Comparison of ENCODE assay signal across 12 cellular contexts in the genomic region with DNA sequence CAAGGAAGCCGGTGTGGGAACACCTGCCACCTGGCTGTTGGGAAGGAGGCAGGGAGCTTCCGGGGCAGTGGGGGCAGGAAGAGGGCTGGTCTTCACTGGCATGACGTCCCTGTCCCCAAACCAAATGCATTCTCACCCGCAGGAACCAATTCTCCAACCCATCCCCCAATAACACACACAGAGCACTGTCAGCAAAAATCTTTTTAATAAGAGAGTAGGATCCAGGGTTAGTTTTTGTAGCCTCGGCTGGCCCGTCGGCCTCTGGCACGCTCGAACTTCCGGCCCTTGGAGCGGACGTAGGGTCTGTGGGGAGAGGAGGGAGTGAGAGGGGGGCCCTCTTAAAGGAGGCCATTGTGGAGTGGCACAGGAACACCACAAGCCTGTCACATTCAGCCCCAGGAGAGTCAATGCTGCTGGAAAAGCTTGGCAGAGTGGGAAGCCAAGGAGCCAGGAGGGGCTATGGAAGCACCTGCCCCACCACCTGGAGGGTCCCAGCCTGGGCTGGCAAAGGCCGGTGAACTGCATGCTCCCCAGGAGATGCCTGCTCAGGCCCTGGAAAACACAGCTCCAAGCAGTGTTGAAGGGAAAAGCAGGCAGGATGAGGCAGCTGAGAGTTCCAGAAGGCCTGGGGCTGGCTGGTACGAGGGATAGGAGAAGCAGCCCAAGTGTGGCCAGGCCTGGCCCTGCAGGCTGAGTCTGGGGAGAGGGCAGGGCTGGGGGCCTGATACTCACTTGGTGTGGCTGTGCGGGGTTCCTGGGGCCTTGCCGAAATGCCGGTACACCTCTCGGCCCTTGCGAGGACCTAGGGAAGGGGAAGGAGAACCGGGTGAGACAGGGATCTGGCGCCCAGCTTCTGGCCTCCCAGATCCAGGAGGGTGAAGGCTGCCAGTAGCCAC. TPM values are rescaled to one million over a fixed set of nuclear protein-coding genes. Genes with fewer than 3 reads are reported as not detected.
A peak's percentile ranks its signal among the peaks of the same experiment; 100 is the strongest.
DNase-seq lines count a peak whose midpoint lies in the region; ATAC-seq, FAIRE-seq and TF ChIP-seq lines count a peak whose summit lies in the region.
"Had no signal": no experiment of that assay in that cellular context is flagged by ENCODE, and none has a peak within 500 bp of the region (broad histone marks: within the 10 kb centered on the region; RNA-seq: fewer than 3 reads in every experiment).

No MANE protein-coding gene starts in this region.

- peak overlapping the region; percentile 5 for H4K5ac ChIP-seq in H1 (ENCODE audit: insufficient read length, low read depth, low read length)

- H3K4me1 Mint-ChIP-seq in GM23338 (peaks cover 50% of the 10 kb centered on the region), progenitor cell of endocrine pancreas (ENCODE audit: low read depth) (peaks cover 32% of the 10 kb centered on the region)
- peaks cover 61% of the 10 kb centered on the region for H3K4me1 Mint-ChIP-seq in stimulated activated memory B cell treated with anti-CD40 and anti-IgM and Interleukin-4, amounts not matched to agents 10 μg/mL and 1 μg/mL and 100 μg/mL, for 72 hours

- H3K36me3 ChIP-seq in GM23338 (ENCODE audit: insufficient read depth) (peaks cover 32% of the 10 kb centered on the region), H1 (ENCODE audit: control insufficient read depth in 2 of 4, insufficient read depth in 4 of 4, low read length in 3 of 4) (peaks cover 17 to 32% (median 21%) of the 10 kb centered on the region in 4 experiments)

- no peak overlapping the region for H2AK5ac ChIP-seq in H1 (ENCODE audit: low read depth, low read length)

- WGBS in H1 (ENCODE audit: extremely low coverage in 1 of 2, insufficient coverage in 1 of 2, insufficient read length in 1 of 2, insufficient replicate concordance in 2 of 2, low coverage in 1 of 2, low lambda C conversion rate in 2 of 2, missing lambda C conversion rate in 1 of 2), 2 experiments, result 68% methylated on average over 21 of the region's 21 CpGs; no CpG with 5 or more reads in 1 of the 2 experiments

- no peaks in the 10 kb centered on the region for H3K27me3 ChIP-seq in GM23338 (ENCODE audit: insufficient read depth)
- H3K27me3 ChIP-seq in H1 (replicated peaks in 1 of 4; ENCODE audit: control insufficient read depth in 3 of 4, extremely low read depth in 1 of 4, insufficient read depth in 3 of 4, low read length in 3 of 4), result no peaks in the 10 kb centered on the region

- H3K4me2 ChIP-seq in GM23338, result peak overlapping the region; percentile 99
- H3K4me2 ChIP-seq in H1 (ENCODE audit: insufficient read depth in 1 of 2, low read depth in 2 of 2, low read length in 2 of 2), result peak overlapping the region; percentile 58 to 66

- CTCF ChIA-PET in RWPE1 (lab: Yijun Ruan, JAX) (interaction anchor here (0.6 to 1.5 kb wide), 5 partner anchors 12 to 469 kb away, joined by 3 to 5 read pairs (median 3); partner anchors contain the start of gene KDELR1), H1 (lab: Charles Lee; ENCODE audit: partially characterized antibody) (interaction anchor here (1.3 to 7.2 kb wide), 4 partner anchors 9 to 126 kb away, joined by 3 to 37 read pairs (median 4); partner anchors contain the start of gene SPACA4)

- H3K4me1 ChIP-seq in GM23338 (ENCODE audit: insufficient read depth), result peaks cover 39% of the 10 kb centered on the region
- peaks cover 3 to 45% (median 36%) of the 10 kb centered on the region in 4 experiments for H3K4me1 ChIP-seq in H1 (replicated peaks in 1 of 4; ENCODE audit: control insufficient read depth in 3 of 4, insufficient read depth in 4 of 4, low read length in 3 of 4)

- H3F3A ChIP-seq in GM23338 (replicated peaks; ENCODE audit: low read depth), result peaks cover 52% of the 10 kb centered on the region

- peaks cover 21% of the 10 kb centered on the region for H4K20me1 ChIP-seq in GM23338 (replicated peaks; ENCODE audit: insufficient read depth)
- peaks cover 25 to 39% of the 10 kb centered on the region in 2 experiments for H4K20me1 ChIP-seq in H1 (replicated peaks in 1 of 2; ENCODE audit: control insufficient read depth in 1 of 2, insufficient read depth in 2 of 2, low read length in 2 of 2)

- H3K9ac ChIP-seq in H1 (replicated peaks in 1 of 4; ENCODE audit: extremely low read depth in 1 of 4, low read depth in 3 of 4, low read length in 3 of 4), result peak overlapping the region in 3 of 4 experiments; percentile 13 to 26 (median 24); a peak in 2 of 7 replicates

- no peak overlapping the region for H2BK20ac ChIP-seq in H1 (ENCODE audit: low read length)

- FAIRE-seq in H1 (lab: Jason Lieb, UNC), result no peak

- H3K9me3 Mint-ChIP-seq in GM23338 (no peaks in the 10 kb centered on the region; the same call in 1 of the 3 replicates), progenitor cell of endocrine pancreas (ENCODE audit: low read depth) (no peaks in the 10 kb centered on the region)
- H3K9me3 Mint-ChIP-seq in stimulated activated memory B cell treated with anti-CD40 and anti-IgM and Interleukin-4, amounts not matched to agents 10 μg/mL and 1 μg/mL and 100 μg/mL, for 72 hours, result no peaks in the 10 kb centered on the region

- H3K4ac ChIP-seq in H1 (replicated peaks; ENCODE audit: insufficient read length, low read depth, low read length), result no peak overlapping the region

- no peak for TF ChIP-seq POLR2A in H1 (IDR thresholded peaks at IDR 0.05; ENCODE audit: control extremely low read depth in 1 of 2, low read depth in 2 of 2, low read length in 2 of 2)

- H2BK12ac ChIP-seq in H1 (ENCODE audit: low read depth, low read length), result no peak overlapping the region; the same call in 1 of the 2 replicates

- no peak overlapping the region for H4K91ac ChIP-seq in H1 (replicated peaks; ENCODE audit: insufficient read length, low read length)

- TF ChIP-seq EP300 in H1 (IDR thresholded peaks at IDR 0.05; ENCODE audit: borderline replicate concordance in 1 of 2, low read depth in 2 of 2, low read length in 2 of 2), result no peak

- ATAC-seq in GM23338 (no peak; the same call in 2 of the 3 replicates), HG03565 (IDR thresholded peaks at IDR 0.05; ENCODE audit: unreplicated experiment) (no peak)
- no peak for ATAC-seq in stimulated activated memory B cell treated with anti-CD40 and anti-IgM and Interleukin-4, amounts not matched to agents 10 μg/mL and 1 μg/mL and 100 μg/mL, for 72 hours
- ATAC-seq: Right ventricle myocardium inferior had no signal

- H3K4me3 ChIP-seq in GM23338 (peak overlapping the region; percentile 49), H1 (ENCODE audit: extremely low read depth in 1 of 4, insufficient read depth in 2 of 4, low read depth in 3 of 4, low read length in 4 of 4) (peak overlapping the region in 3 of 4 experiments; percentile 10 to 50 (median 32); a peak in 5 of 8 replicates)

- H2AFZ ChIP-seq in GM23338 (no peak overlapping the region), H1 (ENCODE audit: low read length) (no peak overlapping the region)

- H2BK5ac ChIP-seq in H1 (ENCODE audit: low read depth, low read length), result peak overlapping the region; percentile 88

- H3K56ac ChIP-seq in H1 (replicated peaks; ENCODE audit: insufficient read length, low read depth, low read length), result no peak overlapping the region

- peaks cover 4% of the 10 kb centered on the region; the same call in 1 of the 2 replicates for H3K23me2 ChIP-seq in H1 (ENCODE audit: low read depth, low read length)

- no peak for TF ChIP-seq RAD21 in H1 (IDR thresholded peaks at IDR 0.05 in 1 of 2, conservative IDR thresholded peaks at IDR 0.05 in 1 of 2; ENCODE audit: low read depth in 2 of 2, low read length in 2 of 2)

- H3K79me2 ChIP-seq in GM23338 (replicated peaks; ENCODE audit: insufficient read depth) (peaks cover 40% of the 10 kb centered on the region), H1 (ENCODE audit: control insufficient read depth in 1 of 2, insufficient read depth in 2 of 2, low read length in 2 of 2) (peaks cover 20 to 31% of the 10 kb centered on the region in 2 experiments)

- peaks cover 43% of the 10 kb centered on the region for H3K27me3 Mint-ChIP-seq in GM23338 (ENCODE audit: insufficient read depth, low read depth, poor library complexity)
- no peaks in the 10 kb centered on the region for H3K27me3 Mint-ChIP-seq in progenitor cell of endocrine pancreas
- no peaks in the 10 kb centered on the region for H3K27me3 Mint-ChIP-seq in stimulated activated memory B cell treated with anti-CD40 and anti-IgM and Interleukin-4, amounts not matched to agents 10 μg/mL and 1 μg/mL and 100 μg/mL, for 72 hours

- POLR2A ChIA-PET in RWPE1 (lab: Yijun Ruan, JAX; ENCODE audit: low non-redundant PET), result interaction anchor here (1.0 to 1.2 kb wide), 2 partner anchors 17 to 128 kb away, joined by 3 to 4 read pairs; no protein-coding TSS in a partner anchor
- POLR2A ChIA-PET in H1 (lab: Charles Lee; ENCODE audit: partially characterized antibody), result interaction anchor here (0.6 to 30.9 kb wide), 30 partner anchors 3 to 318 kb away, joined by 3 to 788 read pairs (median 4); partner anchors contain the start of genes CA11, DBP, DHDH and FAM83E

- H3K9me2 ChIP-seq in GM23338 (ENCODE audit: insufficient read depth), result no peaks in the 10 kb centered on the region

- H3K36me3 Mint-ChIP-seq in GM23338 (ENCODE audit: low read depth), result peaks cover 53% of the 10 kb centered on the region
- peaks cover 11% of the 10 kb centered on the region for H3K36me3 Mint-ChIP-seq in progenitor cell of endocrine pancreas (ENCODE audit: insufficient read depth)
- peaks cover 56% of the 10 kb centered on the region for H3K36me3 Mint-ChIP-seq in stimulated activated memory B cell treated with anti-CD40 and anti-IgM and Interleukin-4, amounts not matched to agents 10 μg/mL and 1 μg/mL and 100 μg/mL, for 72 hours

- DNase-seq in GM23338 (ENCODE audit: low spot score), result peak; percentile 93
- DNase-seq in RWPE1 (ENCODE audit: low spot score), result no peak
- DNase-seq in H1 (ENCODE audit: low read depth in 1 of 2, low spot score in 2 of 2), result no peak
- DNase-seq in progenitor cell of endocrine pancreas (ENCODE audit: low spot score, unreplicated experiment), result no peak
- no peak for DNase-seq in activated effector memory CD4-positive, alpha-beta T cell treated with Interleukin-2 at 50 U/mL for 16 hours
- DNase-seq: NCI-H146 had no signal

- H3K27ac Mint-ChIP-seq in GM23338 (peak overlapping the region; percentile 98), progenitor cell of endocrine pancreas (peak overlapping the region; percentile 82)
- no peak overlapping the region for H3K27ac Mint-ChIP-seq in stimulated activated memory B cell treated with anti-CD40 and anti-IgM and Interleukin-4, amounts not matched to agents 10 μg/mL and 1 μg/mL and 100 μg/mL, for 72 hours

- H3K9me3 ChIP-seq in H1 (ENCODE audit: insufficient read depth in 2 of 2, low read depth in 1 of 2, low read length in 1 of 2), result no peaks in the 10 kb centered on the region

- peak overlapping the region; percentile 61 for H3K4me3 Mint-ChIP-seq in GM23338
- peak overlapping the region; percentile 44 for H3K4me3 Mint-ChIP-seq in progenitor cell of endocrine pancreas (ENCODE audit: low read depth)
- no peak overlapping the region for H3K4me3 Mint-ChIP-seq in stimulated activated memory B cell treated with anti-CD40 and anti-IgM and Interleukin-4, amounts not matched to agents 10 μg/mL and 1 μg/mL and 100 μg/mL, for 72 hours

- H3K23ac ChIP-seq in H1 (ENCODE audit: insufficient read length), result no peak overlapping the region

- no peak overlapping the region for H2BK15ac ChIP-seq in H1 (ENCODE audit: low read length)

- H3K79me1 ChIP-seq in H1 (ENCODE audit: low read depth, low read length), result peaks cover 4% of the 10 kb centered on the region; the same call in 1 of the 2 replicates

- H3K14ac ChIP-seq in H1 (ENCODE audit: insufficient read length), result no peak overlapping the region

- H3K27ac ChIP-seq in GM23338 (ENCODE audit: low read depth) (peak overlapping the region; percentile 99), RWPE1 (peak overlapping the region; percentile 92), H1 (ENCODE audit: low read depth, low read length) (peak overlapping the region; percentile 80)

- H4K8ac ChIP-seq in H1 (ENCODE audit: extremely low read depth, insufficient read depth, low read length), result peak overlapping the region; percentile 84; the same call in 1 of the 2 replicates

- no peak overlapping the region; the same call in none of the 2 replicates for H3K18ac ChIP-seq in H1 (ENCODE audit: extremely low read depth, low read length)

- TF ChIP-seq CTCF in GM23338 (conservative IDR thresholded peaks at IDR 0.05; ENCODE audit: low read depth in 2 of 2) (peak in 1 of 2 experiments; percentile 14; a peak in 1 of 4 replicates), RWPE1 (conservative IDR thresholded peaks at IDR 0.05; ENCODE audit: low read depth) (no peak), H1 (IDR thresholded peaks at IDR 0.05; ENCODE audit: control extremely low read depth in 1 of 3, insufficient read depth in 1 of 3, low read depth in 1 of 3, low read length in 3 of 3) (no peak), progenitor cell of endocrine pancreas (IDR thresholded peaks at IDR 0.05; ENCODE audit: unreplicated experiment) (no peak)

- H2BK120ac ChIP-seq in H1 (replicated peaks; ENCODE audit: low read depth, low read length), result no peak overlapping the region

RNA-seq across cellular contexts. Expression of gene FAM83E, which starts 0.5 kb away (rescaled TPM):
- 2.3 and 4.5 TPM in 2 replicates for total RNA-seq in GM23338 (2014; rRNA removed; shearing (Covaris generic))
- polyA plus RNA-seq in GM23338 (2016; fragmentation: Nextera tagmentation; extraction: Ambion mirVana), result 0.90 and 1.0 TPM in 2 replicates
- 5.3 and 6.5 TPM in 2 replicates for total RNA-seq in H1 (2021; fragmentation: NEBNext Ultra II Directional; extraction: Animal tissue kit (Norgen Biotek cat#: 25700))
- polyA plus RNA-seq in H1 (2011; rRNA removed), result 1.8 and 2.5 TPM in 2 replicates
- polyA plus RNA-seq in H1 (2011; cell fraction: cytosol; rRNA removed), result 3.0 TPM
- 5.5 TPM for polyA plus RNA-seq in H1 (2011; cell fraction: nucleus; rRNA removed)
- 3.1 to 4.6 TPM (median 3.9 TPM) in 4 replicates for polyA plus RNA-seq in H1 (2012, experiment 1 of 2)
- 1.4 TPM for polyA plus RNA-seq in H1 (2012, experiment 2 of 2)
- polyA plus RNA-seq in H1 (2013, experiment 1 of 2), result 3.6 TPM
- polyA plus RNA-seq in H1 (2013, experiment 2 of 2), result 2.4 TPM
- polyA minus RNA-seq in H1 (2011; rRNA and poly(A)+ RNA removed), result 1.1 TPM in 2 replicates
- 2.1 TPM for polyA minus RNA-seq in H1 (2011; cell fraction: cytosol; rRNA and poly(A)+ RNA removed)
- polyA minus RNA-seq in H1 (2011; cell fraction: nucleus; rRNA and poly(A)+ RNA removed), result 2.4 TPM
- total RNA-seq in progenitor cell of endocrine pancreas, result 3.8 and 4.3 TPM in 2 replicates
- total RNA-seq: cerebellum, Daoy, Right ventricle myocardium inferior had no signal

RNA-seq across cellular contexts. Expression of gene RPL18, which starts 3.6 kb away (rescaled TPM):
- 1,660 and 1,898 TPM in 2 replicates for total RNA-seq in GM23338 (2014; rRNA removed; shearing (Covaris generic))
- polyA plus RNA-seq in GM23338 (2016; fragmentation: Nextera tagmentation; extraction: Ambion mirVana) (2,011 and 2,172 TPM in 2 replicates), H1 (2011; rRNA removed) (2,789 and 3,426 TPM in 2 replicates)
- total RNA-seq in H1 (2021; fragmentation: NEBNext Ultra II Directional; extraction: Animal tissue kit (Norgen Biotek cat#: 25700)), result 1,669 and 1,693 TPM in 2 replicates
- polyA plus RNA-seq in H1 (2011; cell fraction: cytosol; rRNA removed), result 2,747 TPM
- polyA plus RNA-seq in H1 (2011; cell fraction: nucleus; rRNA removed), result 1,998 TPM
- polyA plus RNA-seq in H1 (2012, experiment 1 of 2), result 1,368 to 3,492 TPM (median 2,780 TPM) in 4 replicates
- 5,563 TPM for polyA plus RNA-seq in H1 (2012, experiment 2 of 2)
- polyA plus RNA-seq in H1 (2013, experiment 1 of 2), result 2,312 TPM
- 2,245 TPM for polyA plus RNA-seq in H1 (2013, experiment 2 of 2)
- 621 and 624 TPM in 2 replicates for polyA minus RNA-seq in H1 (2011; rRNA and poly(A)+ RNA removed)
- polyA minus RNA-seq in H1 (2011; cell fraction: cytosol; rRNA and poly(A)+ RNA removed), result 738 TPM
- polyA minus RNA-seq in H1 (2011; cell fraction: nucleus; rRNA and poly(A)+ RNA removed), result 950 TPM
- total RNA-seq in progenitor cell of endocrine pancreas, result 1,379 and 1,392 TPM in 2 replicates

RNA-seq across cellular contexts. Expression of gene SPHK2, which starts 3.9 kb away (rescaled TPM):
- 39.8 and 50.3 TPM in 2 replicates for total RNA-seq in GM23338 (2014; rRNA removed; shearing (Covaris generic))
- polyA plus RNA-seq in GM23338 (2016; fragmentation: Nextera tagmentation; extraction: Ambion mirVana) (18.3 TPM in 2 replicates), H1 (2011; rRNA removed) (43.9 and 81.8 TPM in 2 replicates)
- total RNA-seq in H1 (2021; fragmentation: NEBNext Ultra II Directional; extraction: Animal tissue kit (Norgen Biotek cat#: 25700)), result 60.9 and 61.6 TPM in 2 replicates
- 48.1 TPM for polyA plus RNA-seq in H1 (2011; cell fraction: cytosol; rRNA removed)
- polyA plus RNA-seq in H1 (2011; cell fraction: nucleus; rRNA removed), result 85.3 TPM
- polyA plus RNA-seq in H1 (2012, experiment 1 of 2), result 43.7 to 47.8 TPM (median 45.2 TPM) in 4 replicates
- polyA plus RNA-seq in H1 (2012, experiment 2 of 2), result 41.5 TPM
- polyA plus RNA-seq in H1 (2013, experiment 1 of 2), result 28.9 TPM
- 25.8 TPM for polyA plus RNA-seq in H1 (2013, experiment 2 of 2)
- polyA minus RNA-seq in H1 (2011; rRNA and poly(A)+ RNA removed), result 21.2 and 25.9 TPM in 2 replicates
- polyA minus RNA-seq in H1 (2011; cell fraction: cytosol; rRNA and poly(A)+ RNA removed), result 37.9 TPM
- polyA minus RNA-seq in H1 (2011; cell fraction: nucleus; rRNA and poly(A)+ RNA removed), result 55.2 TPM
- total RNA-seq in progenitor cell of endocrine pancreas, result 137 and 138 TPM in 2 replicates

RNA-seq across cellular contexts. Expression of gene SPACA4, which starts 8.9 kb away (rescaled TPM):
- total RNA-seq in GM23338 (2014; rRNA removed; shearing (Covaris generic)), result not detected in 2 replicates
- not detected in 2 replicates for polyA plus RNA-seq in GM23338 (2016; fragmentation: Nextera tagmentation; extraction: Ambion mirVana)
- total RNA-seq in H1 (2021; fragmentation: NEBNext Ultra II Directional; extraction: Animal tissue kit (Norgen Biotek cat#: 25700)), result not detected in 2 replicates
- not detected in 2 replicates for polyA plus RNA-seq in H1 (2011; rRNA removed)
- not detected for polyA plus RNA-seq in H1 (2011; cell fraction: cytosol; rRNA removed)
- polyA plus RNA-seq in H1 (2011; cell fraction: nucleus; rRNA removed), result not detected
- polyA plus RNA-seq in H1 (2012, experiment 1 of 2), result 0.27 to 1.1 TPM (median 0.53 TPM) in 4 replicates
- polyA plus RNA-seq in H1 (2012, experiment 2 of 2), result 1.5 TPM
- polyA plus RNA-seq in H1 (2013, experiment 1 of 2), result not detected
- polyA plus RNA-seq in H1 (2013, experiment 2 of 2), result not detected
- not detected in 2 replicates for polyA minus RNA-seq in H1 (2011; rRNA and poly(A)+ RNA removed)
- not detected for polyA minus RNA-seq in H1 (2011; cell fraction: cytosol; rRNA and poly(A)+ RNA removed)
- polyA minus RNA-seq in H1 (2011; cell fraction: nucleus; rRNA and poly(A)+ RNA removed), result not detected
- total RNA-seq in progenitor cell of endocrine pancreas, result not detected in 2 replicates
- total RNA-seq: cerebellum, Daoy, mucosa of gallbladder, Right ventricle myocardium inferior had no signal

RNA-seq across cellular contexts. Expression of gene DBP, which starts 21.8 kb away (rescaled TPM):
- total RNA-seq in GM23338 (2014; rRNA removed; shearing (Covaris generic)), result 5.7 and 5.9 TPM in 2 replicates
- 5.0 and 6.3 TPM in 2 replicates for polyA plus RNA-seq in GM23338 (2016; fragmentation: Nextera tagmentation; extraction: Ambion mirVana)
- total RNA-seq in H1 (2021; fragmentation: NEBNext Ultra II Directional; extraction: Animal tissue kit (Norgen Biotek cat#: 25700)), result 8.3 and 9.9 TPM in 2 replicates
- polyA plus RNA-seq in H1 (2011; rRNA removed), result 7.5 and 8.2 TPM in 2 replicates
- 4.7 TPM for polyA plus RNA-seq in H1 (2011; cell fraction: cytosol; rRNA removed)
- 7.8 TPM for polyA plus RNA-seq in H1 (2011; cell fraction: nucleus; rRNA removed)
- 6.7 to 12.3 TPM (median 10.9 TPM) in 4 replicates for polyA plus RNA-seq in H1 (2012, experiment 1 of 2)
- polyA plus RNA-seq in H1 (2012, experiment 2 of 2), result 12.0 TPM
- 4.4 TPM for polyA plus RNA-seq in H1 (2013, experiment 1 of 2)
- 5.6 TPM for polyA plus RNA-seq in H1 (2013, experiment 2 of 2)
- polyA minus RNA-seq in H1 (2011; rRNA and poly(A)+ RNA removed), result 3.9 and 5.5 TPM in 2 replicates
- polyA minus RNA-seq in H1 (2011; cell fraction: cytosol; rRNA and poly(A)+ RNA removed), result 9.2 TPM
- 9.2 TPM for polyA minus RNA-seq in H1 (2011; cell fraction: nucleus; rRNA and poly(A)+ RNA removed)
- total RNA-seq in progenitor cell of endocrine pancreas, result 5.1 and 5.3 TPM in 2 replicates
